In the genomic region with DNA sequence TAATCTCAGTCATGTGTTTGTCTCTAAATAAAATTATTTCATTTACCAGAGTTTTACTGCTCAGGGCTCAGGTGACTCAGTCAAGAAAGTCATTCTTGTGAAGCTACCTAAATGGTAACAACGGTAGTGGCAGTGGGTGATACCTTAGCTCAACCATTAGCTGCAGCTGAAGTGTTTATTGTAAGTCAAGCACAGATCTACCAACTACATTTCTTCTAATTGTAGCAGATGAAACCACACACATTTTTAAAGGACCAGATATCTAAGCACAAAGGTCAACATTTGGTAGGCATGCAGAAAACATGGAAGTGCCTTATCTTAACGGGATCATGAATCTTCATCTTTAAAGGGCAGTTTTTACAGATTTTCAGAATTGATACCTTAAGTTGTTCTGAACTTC, we compare ENCODE assay signal across 20 cellular contexts.
"Had no signal": no experiment of that assay in that cellular context is flagged by ENCODE, and none has a peak within 500 bp of the region (broad histone marks: within the 10 kb centered on the region; RNA-seq: fewer than 3 reads in every experiment).

No MANE protein-coding gene starts in this region.

- FAIRE-seq: astrocyte had no signal

- H3K4me3 Mint-ChIP-seq: activated T-cell treated with anti-CD3 and anti-CD28 coated beads, Interleukin-2, amount 50 U/mL, for 24 hours; activated T-helper 17 cell treated with anti-CD3 and anti-CD28 coated beads, Interleukin-2, amount 50 U/mL, for 72 hours; neural progenitor cell had no signal

- H3K27me3 ChIP-seq: adrenal gland, foreskin keratinocyte, left lung, neural progenitor cell, upper lobe of right lung had no signal

- H3K27ac Mint-ChIP-seq: activated naive CD4-positive, alpha-beta T cell treated with anti-CD3 and anti-CD28 coated beads, Interleukin-2, amount 50 U/mL, for 72 hours; activated T-cell treated with anti-CD3 and anti-CD28 coated beads, Interleukin-2, amount 50 U/mL, for 24 hours; activated T-helper 17 cell treated with anti-CD3 and anti-CD28 coated beads, Interleukin-2, amount 50 U/mL, for 72 hours; naive B cell; neural progenitor cell had no signal

- DNase-seq: activated CD8-positive, alpha-beta memory T cell treated with anti-CD3 and anti-CD28 coated beads, Interleukin-2, amount 50 U/mL, for 4 hours; activated T-cell treated with anti-CD3 and anti-CD28 coated beads, Interleukin-2, amount 50 U/mL, for 24 hours; adrenal gland; central memory CD4-positive, alpha-beta T cell; dermis blood vessel endothelial cell; effector CD8-positive, alpha-beta T cell; foreskin keratinocyte; immature natural killer cell; kidney glomerular epithelial cell; left lung; naive B cell; retina; stimulated activated CD4-positive, alpha-beta T cell treated with anti-CD3 and anti-CD28 coated beads, Interleukin-4, amount 100 ng/mL, for 1 hour; stimulated activated naive CD4-positive, alpha-beta T cell treated with Interleukin-2 at 50 U/mL for 16 hours; T-helper 1 cell; upper lobe of right lung had no signal

- H3K27ac ChIP-seq: adrenal gland, foreskin keratinocyte, left lung, neural progenitor cell, upper lobe of right lung had no signal

- H2AFZ ChIP-seq: neural progenitor cell had no signal

- H3K36me3 Mint-ChIP-seq: activated naive CD4-positive, alpha-beta T cell treated with anti-CD3 and anti-CD28 coated beads, Interleukin-2, amount 50 U/mL, for 72 hours; immature natural killer cell; naive B cell had no signal

- ATAC-seq: activated naive CD4-positive, alpha-beta T cell treated with anti-CD3 and anti-CD28 coated beads, Interleukin-2, amount 50 U/mL, for 72 hours; activated T-helper 17 cell treated with anti-CD3 and anti-CD28 coated beads, Interleukin-2, amount 50 U/mL, for 72 hours; foreskin keratinocyte; left lung; upper lobe of right lung had no signal

- H3K4me3 ChIP-seq: adrenal gland, left lung, neural progenitor cell, upper lobe of right lung had no signal

- H3K27me3 Mint-ChIP-seq: activated T-cell treated with anti-CD3 and anti-CD28 coated beads, Interleukin-2, amount 50 U/mL, for 24 hours; activated T-helper 17 cell treated with anti-CD3 and anti-CD28 coated beads, Interleukin-2, amount 50 U/mL, for 72 hours; naive B cell had no signal

- H3K4me2 ChIP-seq: neural progenitor cell had no signal

- H3K9me3 Mint-ChIP-seq: activated T-helper 17 cell treated with anti-CD3 and anti-CD28 coated beads, Interleukin-2, amount 50 U/mL, for 72 hours; neural progenitor cell had no signal

- H3K9ac ChIP-seq: neural progenitor cell had no signal

- H3K36me3 ChIP-seq: adrenal gland, left lung, neural progenitor cell, upper lobe of right lung had no signal

- H3K4me1 Mint-ChIP-seq: activated T-helper 17 cell treated with anti-CD3 and anti-CD28 coated beads, Interleukin-2, amount 50 U/mL, for 72 hours; naive B cell had no signal

- H3K9me3 ChIP-seq: adrenal gland, left lung, upper lobe of right lung had no signal
